In the genomic region with DNA sequence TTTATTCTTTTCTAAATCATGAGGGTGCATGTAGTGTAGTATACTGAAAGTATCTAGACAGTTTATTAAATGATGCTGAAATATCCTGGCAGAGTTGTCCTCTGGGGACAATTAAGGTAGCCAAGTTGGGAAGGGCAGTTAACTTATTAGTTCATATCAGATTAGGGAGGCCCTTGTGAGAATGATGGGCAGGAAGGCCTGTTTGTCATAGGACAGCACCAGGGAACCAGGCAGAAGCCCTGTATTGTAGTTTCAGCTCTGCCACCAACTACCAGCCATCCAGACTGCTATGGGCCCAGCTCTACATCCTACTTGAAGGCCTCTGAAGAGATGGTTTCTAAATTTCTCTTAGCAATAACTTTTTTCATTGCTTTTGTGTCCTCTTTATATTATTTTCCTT, we compare ENCODE assay signal across 10 cellular contexts. TPM values are rescaled to one million over a fixed set of nuclear protein-coding genes. Genes with fewer than 3 reads are reported as not detected.
DNase-seq lines count a peak whose midpoint lies in the region; ATAC-seq and TF ChIP-seq lines count a peak whose summit lies in the region.
"Had no signal": no experiment of that assay in that cellular context is flagged by ENCODE, and none has a peak within 500 bp of the region (broad histone marks: within the 10 kb centered on the region; RNA-seq: fewer than 3 reads in every experiment).

No MANE protein-coding gene starts in this region.

- BruUV-seq in A673 (replicated peaks; lab: Mats Ljungman, UMichigan): no TSS peak

- POLR2A ChIA-PET in A673 (lab: Charles Lee; ENCODE audit: low non-redundant PET): interaction anchor here (0.6 kb wide), 1 partner anchor 276 kb away, joined by 4 read pairs; no protein-coding TSS in a partner anchor

- CTCF ChIA-PET in A673 (lab: Charles Lee): no interaction called here

- TF ChIP-seq CTCF in A673 (conservative IDR thresholded peaks at IDR 0.05; ENCODE audit: low read depth, low read length): no peak
- no peak for TF ChIP-seq CTCF in GM12865 (IDR thresholded peaks at IDR 0.05; ENCODE audit: insufficient read depth, low read depth, low read length, missing control alignments)
- TF ChIP-seq CTCF in adrenal gland (IDR thresholded peaks at IDR 0.05): no peak

- no peaks in the 10 kb centered on the region for H3K27me3 ChIP-seq in A673 (replicated peaks; ENCODE audit: insufficient read depth, low read depth, low read length, poor library complexity)
- no peaks in the 10 kb centered on the region for H3K27me3 ChIP-seq in muscle layer of duodenum (ENCODE audit: low read depth, low read length)
- no peaks in the 10 kb centered on the region for H3K27me3 ChIP-seq in adrenal gland

- H3K4me1 ChIP-seq in A673 (ENCODE audit: insufficient read depth, low read length, poor library complexity, severe bottlenecking) (peaks cover 58% of the 10 kb centered on the region), muscle layer of duodenum (ENCODE audit: control insufficient read depth in 1 of 2, insufficient read depth in 2 of 2, low read length in 2 of 2) (peaks cover 29 to 54% of the 10 kb centered on the region in 2 donors), adrenal gland (replicated peaks in 1 of 2) (peaks cover 41 to 69% of the 10 kb centered on the region in 2 donors)

- no peaks in the 10 kb centered on the region for H3K9me3 ChIP-seq in A673 (ENCODE audit: low read depth, low read length, poor library complexity, severe bottlenecking)
- H3K9me3 ChIP-seq in muscle layer of duodenum (ENCODE audit: control insufficient read depth in 1 of 2, low read length in 2 of 2): no peaks in the 10 kb centered on the region
- H3K9me3 ChIP-seq in adrenal gland (replicated peaks in 1 of 3): no peaks in the 10 kb centered on the region

- H3K4me3 Mint-ChIP-seq in activated T-helper 17 cell treated with anti-CD3 and anti-CD28 coated beads, Interleukin-2, amount 50 U/mL, for 72 hours: peak overlapping the region; percentile 94

- H3K36me3 Mint-ChIP-seq in activated T-helper 17 cell treated with anti-CD3 and anti-CD28 coated beads, Interleukin-2, amount 50 U/mL, for 72 hours (ENCODE audit: low read depth): peaks cover 44% of the 10 kb centered on the region

- no peak for ATAC-seq in activated T-helper 17 cell treated with anti-CD3 and anti-CD28 coated beads, Interleukin-2, amount 50 U/mL, for 72 hours (replicated peaks)
- no peak for ATAC-seq in HG02642 (IDR thresholded peaks at IDR 0.05; ENCODE audit: poor library complexity, unreplicated experiment)

- peaks cover 43% of the 10 kb centered on the region for H3K4me1 Mint-ChIP-seq in activated T-helper 17 cell treated with anti-CD3 and anti-CD28 coated beads, Interleukin-2, amount 50 U/mL, for 72 hours

- H3K27me3 Mint-ChIP-seq in activated T-helper 17 cell treated with anti-CD3 and anti-CD28 coated beads, Interleukin-2, amount 50 U/mL, for 72 hours: no peaks in the 10 kb centered on the region

- H3K9me3 Mint-ChIP-seq in activated T-helper 17 cell treated with anti-CD3 and anti-CD28 coated beads, Interleukin-2, amount 50 U/mL, for 72 hours: no peaks in the 10 kb centered on the region

- peak overlapping the region; percentile 64 for H3K27ac Mint-ChIP-seq in activated T-helper 17 cell treated with anti-CD3 and anti-CD28 coated beads, Interleukin-2, amount 50 U/mL, for 72 hours

- H3K4me3 ChIP-seq in A673 (ENCODE audit: low read depth, low read length, poor library complexity, severe bottlenecking) (peak overlapping the region; percentile 96), GM12865 (ENCODE audit: low read depth, low read length) (peak overlapping the region; percentile 98), muscle layer of duodenum (ENCODE audit: low read depth in 1 of 2, low read length in 2 of 2) (peak overlapping the region; percentile 0 to 4), adrenal gland (peak overlapping the region in 1 of 4 donors; percentile 81)

- no peak for DNase-seq in A673 (ENCODE audit: low spot score)
- DNase-seq in GM12865 (ENCODE audit: low read depth): peak; percentile 40
- no peak for DNase-seq in stimulated activated CD4-positive, alpha-beta T cell treated with anti-CD3 and anti-CD28 coated beads, Interleukin-1b, Interleukin-23, amount 100 ng/mL, for 48 hours
- DNase-seq in GF-D8 (lab: John Stamatoyannopoulos, UW): no peak
- DNase-seq in adrenal gland: no peak
- DNase-seq: DND-41, NCI-H1048 had no signal

- H3K27ac ChIP-seq in A673 (ENCODE audit: low read depth, low read length, poor library complexity, severe bottlenecking) (peak overlapping the region; percentile 2), muscle layer of duodenum (ENCODE audit: low read length) (no peak overlapping the region), adrenal gland (no peak overlapping the region)

- no peak for TF ChIP-seq POLR2A in adrenal gland (IDR thresholded peaks at IDR 0.05)

- H3K36me3 ChIP-seq in A673 (ENCODE audit: insufficient read depth, low read length, poor library complexity, severe bottlenecking): peaks cover 16% of the 10 kb centered on the region
- H3K36me3 ChIP-seq in muscle layer of duodenum (ENCODE audit: control insufficient read depth in 1 of 2, insufficient read depth in 2 of 2, low read length in 2 of 2): peaks cover 0 to 4% of the 10 kb centered on the region in 2 donors
- no peaks in the 10 kb centered on the region for H3K36me3 ChIP-seq in adrenal gland (replicated peaks in 1 of 2)

- intact Hi-C loops in A673 (cut with micrococcal nuclease; ENCODE audit: unreplicated experiment) (no loop called here), adrenal gland (cut with DNase I) (loop anchor here in 1 of 2 donors (10.0 kb wide), 1 partner anchor 52 kb away; no protein-coding TSS in a partner anchor)

RNA-seq across cellular contexts. Expression of gene MYLIP, which starts 4.0 kb away (rescaled TPM):
- 22.4 and 24.5 TPM in 2 replicates for total RNA-seq in A673 (2021)
- total RNA-seq in activated T-helper 17 cell treated with anti-CD3 and anti-CD28 coated beads, Interleukin-2, amount 50 U/mL, for 72 hours: 1 to 10 TPM; 5.4 to 6.0 TPM
- 10 to 100 TPM in 7 of 8 donors, 1 to 10 TPM in 1; 8.6 to 49.2 (median 38.5) TPM for total RNA-seq in adrenal gland
- polyA plus RNA-seq in adrenal gland: 10 to 100 TPM in 2 of 3 donors, 1 to 10 TPM in 1; 7.5 to 13.5 (median 11.5) TPM
